Comparison of ENCODE assay signal across 8 cellular contexts in genomic region chr11:34916810-34917780, GRCh38. TPM values are rescaled to one million over a fixed set of nuclear protein-coding genes. Genes with fewer than 3 reads are reported as not detected.
DNase-seq lines count a peak whose midpoint lies in the region; ATAC-seq and TF ChIP-seq lines count a peak whose summit lies in the region.

No MANE protein-coding gene starts in this region.

- H3K9me3 ChIP-seq in SK-N-MC (ENCODE audit: low read depth, low read length) (no peaks in the 10 kb centered on the region), esophagus muscularis mucosa (no peaks in the 10 kb centered on the region), neural cell (ENCODE audit: low read length) (no peaks in the 10 kb centered on the region)

- DNase-seq in SK-N-MC (ENCODE audit: low read depth, low spot score) (no peak), esophagus muscularis mucosa (ENCODE audit: extremely low spot score) (no peak), NCI-H2196 treated with DMSO at 0.1 percent for 48 hours (lab: John Stamatoyannopoulos, UW; ENCODE audit: unreplicated experiment) (no peak), hippocampal formation (lab: John Stamatoyannopoulos, UW) (no peak)

- no peak for TF ChIP-seq POLR2A in esophagus muscularis mucosa (IDR thresholded peaks at IDR 0.05; ENCODE audit: low read depth)

- peaks cover 21 to 53% (median 44%) of the 10 kb centered on the region in 4 donors for H3K4me1 ChIP-seq in esophagus muscularis mucosa

- H3K27ac ChIP-seq in 22Rv1 (peak overlapping the region; percentile 97), SK-N-MC (peak overlapping the region; percentile 58; the same call in 1 of the 2 replicates), esophagus muscularis mucosa (replicated peaks in 1 of 4) (peak overlapping the region; percentile 96 to 98 (median 97)), neural cell (ENCODE audit: low read length) (peak overlapping the region; percentile 94)

- H3K9me2 ChIP-seq in neural cell (ENCODE audit: insufficient read depth, low read length) = no peaks in the 10 kb centered on the region

- H3K36me3 ChIP-seq in SK-N-MC (ENCODE audit: insufficient read depth, low read length) (peaks cover 9% of the 10 kb centered on the region), esophagus muscularis mucosa (peaks cover 0 to 14% (median 2%) of the 10 kb centered on the region in 4 donors), neural cell (ENCODE audit: insufficient read depth, low read length) (no peaks in the 10 kb centered on the region)

- H3K79me2 ChIP-seq in neural cell (replicated peaks; ENCODE audit: insufficient read depth, low read length) = peaks cover 53% of the 10 kb centered on the region

- no peaks in the 10 kb centered on the region for H3F3A ChIP-seq in neural cell (ENCODE audit: insufficient read depth, low read length, poor library complexity, severe bottlenecking)

- no peak for TF ChIP-seq RAD21 in neural cell (conservative IDR thresholded peaks at IDR 0.05)

- H3K27me3 ChIP-seq in esophagus muscularis mucosa = no peaks in the 10 kb centered on the region
- no peaks in the 10 kb centered on the region for H3K27me3 ChIP-seq in neural cell (ENCODE audit: insufficient read depth, low read depth, low read length)

- H2AFZ ChIP-seq in neural cell (ENCODE audit: low read depth, low read length) = peak overlapping the region; percentile 81

- no peaks in the 10 kb centered on the region for H4K20me1 ChIP-seq in neural cell (ENCODE audit: insufficient read depth)

- peak; percentile 20 for ATAC-seq in GM18498 (IDR thresholded peaks at IDR 0.05; ENCODE audit: unreplicated experiment)
- peak; percentile 32 for ATAC-seq in HG02943 (IDR thresholded peaks at IDR 0.05; ENCODE audit: low read depth, unreplicated experiment)

- H3K4me3 ChIP-seq in SK-N-MC (peak overlapping the region; percentile 97), esophagus muscularis mucosa (peak overlapping the region; percentile 75 to 91 (median 86)), neural cell (ENCODE audit: low read length) (peak overlapping the region; percentile 92)

- H3K9ac ChIP-seq in SK-N-MC (ENCODE audit: insufficient read length) (peak overlapping the region; percentile 93), neural cell (ENCODE audit: low read length) (peak overlapping the region; percentile 95)

- TF ChIP-seq EP300 in esophagus muscularis mucosa (IDR thresholded peaks at IDR 0.05) (no peak), neural cell (conservative IDR thresholded peaks at IDR 0.05; ENCODE audit: poor library complexity, severe bottlenecking) (no peak)

- TF ChIP-seq CTCF in 22Rv1 (IDR thresholded peaks at IDR 0.05) = no peak
- no peak for TF ChIP-seq CTCF in esophagus muscularis mucosa (IDR thresholded peaks at IDR 0.05)
- TF ChIP-seq CTCF in neural cell (IDR thresholded peaks at IDR 0.05; ENCODE audit: poor library complexity, severe bottlenecking) = no peak

- intact Hi-C loops in esophagus muscularis mucosa (cut with DNase I) = no loop called here

- peak overlapping the region; percentile 71 for H3K4me2 ChIP-seq in neural cell (ENCODE audit: low read length)

- 14% methylated on average over 21 of the region's 26 CpGs for whole genome bisulfite sequencing in esophagus muscularis mucosa

TF ChIP-seq in neural cell, 6 proteins besides CTCF, POLR2A, EP300 and RAD21:
- TF ChIP-seq REST (IDR thresholded peaks at IDR 0.05; ENCODE audit: borderline replicate concordance) (no peak), MXI1 (conservative IDR thresholded peaks at IDR 0.05; ENCODE audit: poor library complexity, severe bottlenecking) (no peak), TAF1 (IDR thresholded peaks at IDR 0.05; ENCODE audit: low read depth) (no peak), POLR2AphosphoS5 (IDR thresholded peaks at IDR 0.05) (no peak), EZH2 (IDR thresholded peaks at IDR 0.05; ENCODE audit: borderline replicate concordance, insufficient read depth, low read length, poor library complexity, severe bottlenecking) (no peak), SMC3 (conservative IDR thresholded peaks at IDR 0.05; ENCODE audit: poor library complexity) (no peak)

RNA-seq across cellular contexts. Expression of gene PDHX, which starts 0.7 kb away (rescaled TPM):
- total RNA-seq in esophagus muscularis mucosa = 10 to 100 TPM; 39.9 to 43.4 (median 42.1) TPM
- 53.6 and 59.8 TPM in 2 replicates for polyA plus RNA-seq in neural cell
- 106 and 109 TPM in 2 replicates for polyA minus RNA-seq in neural cell

RNA-seq across cellular contexts. Expression of gene APIP, which starts 0.9 kb away (rescaled TPM):
- 10 to 100 TPM; 30.0 to 36.9 (median 35.6) TPM for total RNA-seq in esophagus muscularis mucosa
- polyA plus RNA-seq in neural cell = 45.9 and 52.3 TPM in 2 replicates
- 30.9 and 31.5 TPM in 2 replicates for polyA minus RNA-seq in neural cell
